ENCODE assay signal across 1 cellular context in the genomic region with DNA sequence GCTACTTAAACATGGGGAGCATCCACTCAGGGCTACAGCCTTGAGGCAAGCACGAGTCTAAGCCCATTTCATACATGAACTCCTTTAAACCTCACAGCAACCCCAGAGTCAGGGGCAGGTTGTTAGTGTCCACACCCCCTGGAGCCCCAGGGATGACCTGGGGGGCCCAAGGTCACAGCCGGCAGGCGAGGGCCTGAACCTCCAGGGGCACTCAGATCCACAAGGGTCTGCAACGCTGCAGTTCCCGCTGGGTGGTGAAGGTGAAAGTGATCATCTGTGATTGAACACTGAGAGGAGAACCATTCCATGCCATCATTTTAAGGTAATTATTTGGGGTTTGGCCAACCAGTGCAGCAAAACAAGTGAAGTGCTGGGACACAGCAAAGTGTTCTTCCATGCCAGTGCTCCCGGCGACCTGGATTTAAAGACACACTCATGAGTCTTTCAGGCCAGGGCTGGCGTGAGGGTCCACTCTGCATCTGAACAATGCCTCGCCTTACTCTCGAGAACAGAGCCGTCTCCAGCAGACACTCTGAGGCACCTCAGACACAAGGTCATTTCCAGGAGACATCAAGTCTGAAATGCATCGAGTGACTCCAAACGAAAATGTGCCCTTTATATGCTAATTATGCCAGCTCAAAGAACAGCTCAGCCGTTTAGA.
TF ChIP-seq lines count a peak whose summit lies in the region.

No MANE protein-coding gene starts in this region.

TF ChIP-seq in GM23338, 12 proteins besides CTCF, POLR2A, EP300 and RAD21 (continued from another document):
- no peak for TF ChIP-seq ZNF331 (CRISPR knock-in tag; IDR thresholded peaks at IDR 0.05; ENCODE audit: low read depth)
- TF ChIP-seq ZNF462 (CRISPR knock-in tag; IDR thresholded peaks at IDR 0.05), result no peak
- no peak for TF ChIP-seq EZH2phosphoT487 (IDR thresholded peaks at IDR 0.05; ENCODE audit: unreplicated experiment)
